ENCODE assay signal across 8 cellular contexts in genomic region chr6:30357678-30358339, GRCh38. TPM values are rescaled to one million over a fixed set of nuclear protein-coding genes. Genes with fewer than 3 reads are reported as not detected.
DNase-seq lines count a peak whose midpoint lies in the region; ATAC-seq and TF ChIP-seq lines count a peak whose summit lies in the region.

No MANE protein-coding gene starts in this region.

- no peaks in the 10 kb centered on the region for H3K36me3 ChIP-seq in CD8-positive, alpha-beta memory T cell (ENCODE audit: insufficient read depth, low read length)
- no peaks in the 10 kb centered on the region for H3K36me3 ChIP-seq in testis (ENCODE audit: low read depth, missing control alignments)

- H3K4me1 ChIP-seq in CD8-positive, alpha-beta memory T cell (ENCODE audit: insufficient read depth, low read length), result peaks cover 5% of the 10 kb centered on the region
- H3K4me1 ChIP-seq in testis, result no peaks in the 10 kb centered on the region

- DNase-seq in CD8-positive, alpha-beta memory T cell, result peak; percentile 29 to 66 (median 47)
- DNase-seq in HT1080 (ENCODE audit: low read depth) (peak; percentile 64), OCI-M1 (lab: John Stamatoyannopoulos, UW) (peak; percentile 72), fibroblast of the aortic adventitia (ENCODE audit: low read depth) (peak; percentile 85), testis (peak; percentile 73)
- DNase-seq in activated T-helper 2 cell treated with anti-CD3 and anti-CD28 coated beads, Interferon-gamma antibody, Interleukin-2, Interleukin-4, amounts not matched to agents 10 μg/mL and 5 μg/mL and 100 μg/mL, durations not matched to agents 14 hours and 24 hours and 36 hours (ENCODE audit: low spot score), result peak; percentile 22

- H3K27ac Mint-ChIP-seq in CD8-positive, alpha-beta memory T cell, result peak overlapping the region in 1 of 8 donors; percentile 66
- H3K27ac Mint-ChIP-seq in activated T-helper 2 cell treated with anti-CD3 and anti-CD28 coated beads, Interferon-gamma antibody, Interleukin-2, Interleukin-4, amounts not matched to agents 10 μg/mL and 5 μg/mL and 100 μg/mL, durations not matched to agents 14 hours and 24 hours and 36 hours, result no peak overlapping the region
- peak overlapping the region in 2 of 3 experiments; percentile 17 to 55 for H3K27ac Mint-ChIP-seq in nephron

- H3K4me1 Mint-ChIP-seq in CD8-positive, alpha-beta memory T cell, result peaks cover 7 to 10% (median 10%) of the 10 kb centered on the region in 3 donors
- peaks cover 2% of the 10 kb centered on the region for H3K4me1 Mint-ChIP-seq in activated T-helper 2 cell treated with anti-CD3 and anti-CD28 coated beads, Interferon-gamma antibody, Interleukin-2, Interleukin-4, amounts not matched to agents 10 μg/mL and 5 μg/mL and 100 μg/mL, durations not matched to agents 14 hours and 24 hours and 36 hours (ENCODE audit: low read depth)
- no peaks in the 10 kb centered on the region for H3K4me1 Mint-ChIP-seq in nephron

- POLR2A ChIA-PET in CD8-positive, alpha-beta memory T cell (lab: Charles Lee), result interaction anchor here (1.4 kb wide), 1 partner anchor 31 kb away, joined by 6 read pairs; no protein-coding TSS in a partner anchor

- peaks cover 0 to 4% (median 0%) of the 10 kb centered on the region in 5 donors for H3K9me3 Mint-ChIP-seq in CD8-positive, alpha-beta memory T cell
- H3K9me3 Mint-ChIP-seq in activated T-helper 2 cell treated with anti-CD3 and anti-CD28 coated beads, Interferon-gamma antibody, Interleukin-2, Interleukin-4, amounts not matched to agents 10 μg/mL and 5 μg/mL and 100 μg/mL, durations not matched to agents 14 hours and 24 hours and 36 hours, result no peaks in the 10 kb centered on the region
- peaks cover 6% of the 10 kb centered on the region for H3K9me3 Mint-ChIP-seq in nephron

- H3K27me3 ChIP-seq in CD8-positive, alpha-beta memory T cell (ENCODE audit: insufficient read depth, low read length, poor library complexity, severe bottlenecking), result peaks cover 48% of the 10 kb centered on the region
- H3K27me3 ChIP-seq in testis, result no peaks in the 10 kb centered on the region

- peaks cover 31 to 77% of the 10 kb centered on the region in 2 donors for H3K27me3 Mint-ChIP-seq in CD8-positive, alpha-beta memory T cell
- H3K27me3 Mint-ChIP-seq in activated T-helper 2 cell treated with anti-CD3 and anti-CD28 coated beads, Interferon-gamma antibody, Interleukin-2, Interleukin-4, amounts not matched to agents 10 μg/mL and 5 μg/mL and 100 μg/mL, durations not matched to agents 14 hours and 24 hours and 36 hours (ENCODE audit: low read depth), result peaks cover 81% of the 10 kb centered on the region
- H3K27me3 Mint-ChIP-seq in nephron (ENCODE audit: low read depth), result peaks cover 71% of the 10 kb centered on the region

- no peaks in the 10 kb centered on the region for H3K9me3 ChIP-seq in CD8-positive, alpha-beta memory T cell (ENCODE audit: low read length)
- no peaks in the 10 kb centered on the region for H3K9me3 ChIP-seq in testis

- 1 to 2% methylated on average over 34 of the region's 34 CpGs for WGBS in testis, 2 donors

- H3K27ac ChIP-seq in CD8-positive, alpha-beta memory T cell (ENCODE audit: low read depth, low read length), result no peak overlapping the region
- H3K27ac ChIP-seq in testis, result no peak overlapping the region

- intact Hi-C loops in activated T-helper 2 cell treated with anti-CD3 and anti-CD28 coated beads, Interferon-gamma antibody, Interleukin-2, Interleukin-4, amounts not matched to agents 10 μg/mL and 5 μg/mL and 100 μg/mL, durations not matched to agents 14 hours and 24 hours and 36 hours (cut with micrococcal nuclease), result loop anchor here (2.0 to 5.0 kb wide), 2 partner anchors 39 to 94 kb away; no protein-coding TSS in a partner anchor
- intact Hi-C loops in testis (cut with DNase I; ENCODE audit: low total_unique reads), result no loop called here

- no peak for ATAC-seq in GM18907 (IDR thresholded peaks at IDR 0.05; ENCODE audit: unreplicated experiment)

- H3K4me3 ChIP-seq in CD8-positive, alpha-beta memory T cell (ENCODE audit: low read length), result peak overlapping the region; percentile 66
- H3K4me3 ChIP-seq in fibroblast of the aortic adventitia (ENCODE audit: low read depth, low read length) (peak overlapping the region; percentile 63), testis (peak overlapping the region; percentile 12 to 51)

- CTCF ChIA-PET in CD8-positive, alpha-beta memory T cell (lab: Charles Lee), result interaction anchor here (1.0 to 1.7 kb wide), 7 partner anchors 10 to 95 kb away, joined by 3 to 10 read pairs (median 4); no protein-coding TSS in a partner anchor

- no peak for TF ChIP-seq POLR2A in testis (IDR thresholded peaks at IDR 0.05)

- H3K36me3 Mint-ChIP-seq in CD8-positive, alpha-beta memory T cell, result no peaks in the 10 kb centered on the region
- H3K36me3 Mint-ChIP-seq in activated T-helper 2 cell treated with anti-CD3 and anti-CD28 coated beads, Interferon-gamma antibody, Interleukin-2, Interleukin-4, amounts not matched to agents 10 μg/mL and 5 μg/mL and 100 μg/mL, durations not matched to agents 14 hours and 24 hours and 36 hours (ENCODE audit: low read depth), result no peaks in the 10 kb centered on the region
- no peaks in the 10 kb centered on the region for H3K36me3 Mint-ChIP-seq in nephron (ENCODE audit: low read depth)

- peak overlapping the region; percentile 63 to 93 (median 86) for H3K4me3 Mint-ChIP-seq in CD8-positive, alpha-beta memory T cell
- H3K4me3 Mint-ChIP-seq in activated T-helper 2 cell treated with anti-CD3 and anti-CD28 coated beads, Interferon-gamma antibody, Interleukin-2, Interleukin-4, amounts not matched to agents 10 μg/mL and 5 μg/mL and 100 μg/mL, durations not matched to agents 14 hours and 24 hours and 36 hours (ENCODE audit: low read depth), result peak overlapping the region; percentile 77
- peak overlapping the region; percentile 83 to 93 (median 84) for H3K4me3 Mint-ChIP-seq in nephron

- TF ChIP-seq CTCF in fibroblast of the aortic adventitia (IDR thresholded peaks at IDR 0.05; ENCODE audit: insufficient read depth, low read length) (peak; percentile 87), nephron (IDR thresholded peaks at IDR 0.05; ENCODE audit: unreplicated experiment in 3 of 3) (peak; percentile 78 to 81 (median 79)), testis (IDR thresholded peaks at IDR 0.05) (peak in 2 of 3 experiments; percentile 47 to 63)

RNA-seq across cellular contexts. Expression of gene RPP21, which starts 12.9 kb away (rescaled TPM):
- total RNA-seq in CD8-positive, alpha-beta memory T cell, result 10 to 100 TPM; 41.3 to 41.5 TPM
- 71.0 TPM for polyA plus RNA-seq in CD8-positive, alpha-beta memory T cell
- 116 and 119 TPM in 2 replicates for total RNA-seq in HT1080 (2014; rRNA removed; shearing (Covaris generic))
- polyA plus RNA-seq in HT1080 (2015; cell fraction: cytosol; rRNA removed), result 64.5 and 69.1 TPM in 2 replicates
- polyA plus RNA-seq in HT1080 (2015; cell fraction: nucleus; rRNA removed), result 40.0 and 47.9 TPM in 2 replicates
- total RNA-seq in activated T-helper 2 cell treated with anti-CD3 and anti-CD28 coated beads, Interferon-gamma antibody, Interleukin-2, Interleukin-4, amounts not matched to agents 10 μg/mL and 5 μg/mL and 100 μg/mL, durations not matched to agents 14 hours and 24 hours and 36 hours, result 40.6 and 41.9 TPM in 2 replicates
- total RNA-seq in fibroblast of the aortic adventitia (ENCODE audit: low replicate concordance), result 23.6 and 25.1 TPM in 2 replicates
- total RNA-seq in testis, result 100 to 1,000 TPM in 1 of 2 donors, 10 to 100 TPM in 1; 94.3 to 101 TPM
- 49.8 TPM for polyA plus RNA-seq in testis (ENCODE audit: insufficient read depth, low read depth, low replicate concordance)

RNA-seq across cellular contexts. Expression of gene TRIM39, which starts 31.1 kb away (rescaled TPM):
- 10 to 100 TPM; 19.9 to 21.9 TPM for total RNA-seq in CD8-positive, alpha-beta memory T cell
- 12.0 TPM for polyA plus RNA-seq in CD8-positive, alpha-beta memory T cell
- total RNA-seq in HT1080 (2014; rRNA removed; shearing (Covaris generic)), result 13.2 and 16.3 TPM in 2 replicates
- polyA plus RNA-seq in HT1080 (2015; cell fraction: cytosol; rRNA removed), result 11.9 and 17.7 TPM in 2 replicates
- polyA plus RNA-seq in HT1080 (2015; cell fraction: nucleus; rRNA removed), result 14.7 and 24.7 TPM in 2 replicates
- 11.2 and 13.0 TPM in 2 replicates for total RNA-seq in activated T-helper 2 cell treated with anti-CD3 and anti-CD28 coated beads, Interferon-gamma antibody, Interleukin-2, Interleukin-4, amounts not matched to agents 10 μg/mL and 5 μg/mL and 100 μg/mL, durations not matched to agents 14 hours and 24 hours and 36 hours
- 8.5 and 9.7 TPM in 2 replicates for total RNA-seq in fibroblast of the aortic adventitia (ENCODE audit: low replicate concordance)
- 10 to 100 TPM; 30.6 to 33.6 TPM for total RNA-seq in testis
- 58.1 TPM for polyA plus RNA-seq in testis (ENCODE audit: insufficient read depth, low read depth, low replicate concordance)

Comparison
In these comparisons a context has a peak if more than half of its experiments do, and no peak if none do; other contexts are left out.
1. DNase-seq: peak in every context shown above with its lines; median percentile 85 in fibroblast of the aortic adventitia; 73 in testis; 72 in OCI-M1; 64 in HT1080; 47 in CD8-positive, alpha-beta memory T cell; 22 in activated T-helper 2 cell treated with anti-CD3 and anti-CD28 coated beads, Interferon-gamma antibody, Interleukin-2, Interleukin-4, amounts not matched to agents 10 μg/mL and 5 μg/mL and 100 μg/mL, durations not matched to agents 14 hours and 24 hours and 36 hours.